In genomic region chrX:106802388-106803275, GRCh38 we compare ENCODE assay signal across 8 cellular contexts. TPM values are rescaled to one million over a fixed set of nuclear protein-coding genes. Genes with fewer than 3 reads are reported as not detected.
DNase-seq lines count a peak whose midpoint lies in the region; ATAC-seq, FAIRE-seq and TF ChIP-seq lines count a peak whose summit lies in the region.

Gene TBC1D8B, plus strand, starts transcription at chrX:106802673. Its CDS starts 181 bp downstream, at chrX:106802854.

- peaks cover 4% of the 10 kb centered on the region for H3K79me2 ChIP-seq in HepG2 (ENCODE audit: insufficient read depth, low read length)

- no peaks in the 10 kb centered on the region for H4K20me1 ChIP-seq in HepG2 (ENCODE audit: insufficient read depth, low read length)

- no peak for TF ChIP-seq RAD21 in HepG2 (CRISPR knock-in tag; IDR thresholded peaks at IDR 0.05)

- FAIRE-seq in HepG2 (lab: Jason Lieb, UNC): peak; percentile 86

- peak in 1 of 2 experiments; percentile 59; a peak in 1 of 4 replicates for TF ChIP-seq POLR2A in HepG2 (IDR thresholded peaks at IDR 0.05; ENCODE audit: insufficient read depth in 1 of 2, low read depth in 2 of 2, low read length in 2 of 2)

- POLR2A ChIA-PET in HepG2 (lab: Yijun Ruan, JAX): interaction anchor here (1.2 kb wide), 2 partner anchors 22 to 109 kb away, joined by 3 read pairs; no protein-coding TSS in a partner anchor

- H3K27ac ChIP-seq in ectodermal cell (ENCODE audit: insufficient read depth, low read depth, low read length, poor library complexity, severe bottlenecking): no peak within 1 kb of the TSS
- peak within 1 kb of the TSS; percentile 77 for H3K27ac ChIP-seq in HepG2 (ENCODE audit: extremely low read length, insufficient read depth, low read length)

- H3K9me3 ChIP-seq in ectodermal cell (ENCODE audit: control insufficient read depth, low read length) (no peaks in the 10 kb centered on the region), HepG2 (ENCODE audit: low read length) (no peaks in the 10 kb centered on the region)

- H3K4me2 ChIP-seq in HepG2 (ENCODE audit: low read depth, low read length): peak within 1 kb of the TSS; percentile 74

- H2AFZ ChIP-seq in HepG2 (ENCODE audit: low read length): peak within 1 kb of the TSS; percentile 62

- TF ChIP-seq CTCF in HepG2 (CRISPR knock-in tag; IDR thresholded peaks at IDR 0.05): no peak

- TSS peak; percentile 62 for BruUV-seq in HepG2 (replicated peaks; lab: Mats Ljungman, UMichigan)

- peak; percentile 64 for ATAC-seq in activated CD4-positive, CD25-positive, alpha-beta regulatory T cell treated with anti-CD3 and anti-CD28 coated beads, Interleukin-2, amount 50 U/mL, for 24 hours
- ATAC-seq in HG02623 (IDR thresholded peaks at IDR 0.05; ENCODE audit: unreplicated experiment) (peak; percentile 96), HepG2 (peak; percentile 98)

- WGBS in ectodermal cell, 2 experiments: 0% methylated on average over 33 to 36 of the region's 36 CpGs
- WGBS in HepG2 (ENCODE audit: low lambda C conversion rate): 3% methylated on average over 20 of the region's 36 CpGs

- intact Hi-C loops in HepG2 (cut with micrococcal nuclease; ENCODE audit: unreplicated experiment): no loop called here

- TF ChIP-seq EP300 in HepG2 (IDR thresholded peaks at IDR 0.05; ENCODE audit: low read depth in 2 of 2, low read length in 2 of 2) (no peak), HepG2 (CRISPR knock-in tag; IDR thresholded peaks at IDR 0.05; ENCODE audit: borderline replicate concordance) (no peak)

- peak within 1 kb of the TSS; percentile 78 for H3K9ac ChIP-seq in HepG2 (ENCODE audit: insufficient read depth, low read depth, low read length)

- no peaks in the 10 kb centered on the region for H3K36me3 ChIP-seq in ectodermal cell (ENCODE audit: control insufficient read depth, insufficient read depth, low read length)
- H3K36me3 ChIP-seq in HepG2 (replicated peaks in 1 of 2; ENCODE audit: control insufficient read depth in 1 of 2, insufficient read depth in 2 of 2, low read length in 2 of 2): no peaks in the 10 kb centered on the region

- no peaks in the 10 kb centered on the region for H3K4me1 ChIP-seq in ectodermal cell (ENCODE audit: control insufficient read depth, insufficient read depth, low read length)
- H3K4me1 ChIP-seq in HepG2 (ENCODE audit: insufficient read depth, low read length): peaks cover 41% of the 10 kb centered on the region

- H3K4me3 ChIP-seq in ectodermal cell (ENCODE audit: insufficient read depth, low read depth, low read length) (peak within 1 kb of the TSS; percentile 49), HepG2 (replicated peaks in 1 of 3; ENCODE audit: insufficient read depth in 1 of 3, low read depth in 2 of 3, low read length in 3 of 3) (peak within 1 kb of the TSS; percentile 74 to 83 (median 80))

- DNase-seq in activated CD4-positive, CD25-positive, alpha-beta regulatory T cell (lab: John Stamatoyannopoulos, UW): no peak
- peak; percentile 87 for DNase-seq in NCI-H1436 (lab: John Stamatoyannopoulos, UW)
- peak; percentile 67 for DNase-seq in UCSD-AML1 (lab: John Stamatoyannopoulos, UW; ENCODE audit: unreplicated experiment)
- DNase-seq in HepG2 (ENCODE audit: low spot score): peak; percentile 89
- DNase-seq in stimulated activated CD4-positive, alpha-beta T cell treated with anti-CD3 and anti-CD28 coated beads, TNF-alpha, amount 100 ng/mL, for 48 hours (ENCODE audit: low read depth in 3 of 3): peak in 2 of 3 donors; percentile 0 to 5

- H3K27me3 ChIP-seq in ectodermal cell (ENCODE audit: control insufficient read depth, insufficient read depth, low read length, poor library complexity, severe bottlenecking) (peaks cover 43% of the 10 kb centered on the region), HepG2 (ENCODE audit: control insufficient read depth in 1 of 2, insufficient read depth in 2 of 2, low read length in 2 of 2) (no peaks in the 10 kb centered on the region)

- CTCF ChIA-PET in HepG2 (lab: Yijun Ruan, JAX; ENCODE audit: low intra/inter-chr PET ratio, low total read pairs): no interaction called here

- in situ Hi-C loops in HepG2 (cut with HindIII; ENCODE audit: extremely low pct_ligation_motif_present, low pct_unique_long_range_greater_than_20kb): no loop called here

TF ChIP-seq in HepG2, 621 proteins besides CTCF, POLR2A, EP300 and RAD21 (continues in another document):
- TF ChIP-seq KMT2A (CRISPR knock-in tag; IDR thresholded peaks at IDR 0.05) (peak; percentile 61; the same call in 1 of the 2 replicates), GRHL1 (CRISPR knock-in tag; conservative IDR thresholded peaks at IDR 0.05) (no peak), ZMAT5 (CRISPR knock-in tag; IDR thresholded peaks at IDR 0.05; ENCODE audit: borderline replicate concordance, low read depth) (no peak), ZSCAN30 (CRISPR knock-in tag; IDR thresholded peaks at IDR 0.05) (no peak), CREB1 (IDR thresholded peaks at IDR 0.05) (peak; percentile 17; the same call in 1 of the 2 replicates), CREB1 (CRISPR knock-in tag; IDR thresholded peaks at IDR 0.05) (peak; percentile 91), ETV5 (CRISPR knock-in tag; IDR thresholded peaks at IDR 0.05; ENCODE audit: borderline replicate concordance) (no peak), HCFC1 (IDR thresholded peaks at IDR 0.05; ENCODE audit: low read depth, low read length) (peak; percentile 88), POLR2AphosphoS5 (IDR thresholded peaks at IDR 0.05; ENCODE audit: low read depth, low read length) (peak; percentile 76)

RNA-seq across cellular contexts. Expression of gene TBC1D8B, which starts in this region (rescaled TPM):
- polyA plus RNA-seq in ectodermal cell (2013, experiment 1 of 4): 1.6 TPM
- polyA plus RNA-seq in ectodermal cell (2013, experiment 2 of 4): 0.91 TPM
- 1.2 TPM for polyA plus RNA-seq in ectodermal cell (2013, experiment 3 of 4)
- polyA plus RNA-seq in ectodermal cell (2013, experiment 4 of 4): 1.9 TPM
- 7.2 and 11.6 TPM in 2 replicates for total RNA-seq in HepG2 (2016; rRNA removed; fragmentation: Illumina TruSeq; extraction: Trizol)
- total RNA-seq in HepG2 (2016; cell fraction: cytosol; rRNA removed; fragmentation: Illumina TruSeq; extraction: Trizol; ENCODE audit: low read depth): 0.71 and 1.1 TPM in 2 replicates
- total RNA-seq in HepG2 (2016; cell fraction: insoluble cytoplasmic fraction; rRNA removed; fragmentation: Illumina TruSeq; extraction: Trizol): 6.7 and 11.4 TPM in 2 replicates
- total RNA-seq in HepG2 (2016; cell fraction: membrane; rRNA removed; fragmentation: Illumina TruSeq; extraction: Trizol): 1.8 and 2.3 TPM in 2 replicates
- 10.4 and 10.7 TPM in 2 replicates for total RNA-seq in HepG2 (2016; cell fraction: nucleus; rRNA removed; fragmentation: Illumina TruSeq; extraction: Trizol)
- polyA plus RNA-seq in HepG2 (2011; rRNA removed): 4.0 and 6.2 TPM in 2 replicates
- polyA plus RNA-seq in HepG2 (2011; cell fraction: cytosol; rRNA removed): 1.7 and 3.1 TPM in 2 replicates
- 2.1 and 3.1 TPM in 2 replicates for polyA plus RNA-seq in HepG2 (2011; cell fraction: nucleus; rRNA removed)
- polyA plus RNA-seq in HepG2 (2012): 4.7 and 5.9 TPM in 2 replicates
- polyA plus RNA-seq in HepG2 (2016; cell fraction: cytosol; fragmentation: Illumina TruSeq; extraction: Trizol; ENCODE audit: low read depth): 0.18 and 0.25 TPM in 2 replicates
- 8.1 TPM in 2 replicates for polyA plus RNA-seq in HepG2 (2016; cell fraction: insoluble cytoplasmic fraction; fragmentation: Illumina TruSeq; extraction: Trizol; ENCODE audit: low read depth)
- polyA plus RNA-seq in HepG2 (2016; cell fraction: membrane; fragmentation: Illumina TruSeq; extraction: Trizol; ENCODE audit: low read depth): 0.56 and 0.88 TPM in 2 replicates
- 9.5 and 10.3 TPM in 2 replicates for polyA plus RNA-seq in HepG2 (2016; cell fraction: nucleus; fragmentation: Illumina TruSeq; extraction: Trizol; ENCODE audit: insufficient read depth, low read depth)
- 0.05 and 3.7 TPM in 2 replicates for polyA minus RNA-seq in HepG2 (2011; rRNA and poly(A)+ RNA removed; ENCODE audit: low replicate concordance)
- polyA minus RNA-seq in HepG2 (2011; cell fraction: cytosol; rRNA and poly(A)+ RNA removed): 5.5 and 6.3 TPM in 2 replicates
- polyA minus RNA-seq in HepG2 (2011; cell fraction: nucleus; rRNA and poly(A)+ RNA removed): 13.8 and 14.2 TPM in 2 replicates

Comparison
In these comparisons a context has a peak if more than half of its experiments do, and no peak if none do; other contexts are left out.
1. DNase-seq: peak in NCI-H1436 (single experiment), UCSD-AML1 (single experiment), HepG2 (single experiment) and stimulated activated CD4-positive, alpha-beta T cell treated with anti-CD3 and anti-CD28 coated beads, TNF-alpha, amount 100 ng/mL, for 48 hours (2 of 3); none in activated CD4-positive, CD25-positive, alpha-beta regulatory T cell (0 of 4).
2. Peak in every context shown above with its lines, with median percentiles within 50 percentile points of each other: ATAC-seq.